ENCODE assay signal across 26 cellular contexts in genomic region chr2:193973781-193974180, GRCh38.
"Had no signal": no experiment of that assay in that cellular context is flagged by ENCODE, and none has a peak within 500 bp of the region (broad histone marks: within the 10 kb centered on the region; RNA-seq: fewer than 3 reads in every experiment).

No MANE protein-coding gene starts in this region.

- H3K4me3 ChIP-seq: breast epithelium, colonic mucosa, K562, Peyer's patch, SJSA1 had no signal

- H3K27me3 ChIP-seq: breast epithelium, colonic mucosa, Peyer's patch, SJSA1 had no signal

- FAIRE-seq: K562, TTC549 had no signal

- DNase-seq: activated CD4-positive, alpha-beta T cell treated with anti-CD3 and anti-CD28 coated beads for 4 hours; activated CD8-positive, alpha-beta memory T cell treated with anti-CD3 and anti-CD28 coated beads, Interleukin-2, amount 50 U/mL, for 4 hours; activated CD8-positive, alpha-beta T cell treated with anti-CD3 and anti-CD28 coated beads for 36 hours; activated T-cell treated with anti-CD3 and anti-CD28 coated beads, Interleukin-2, amount 50 U/mL, for 72 hours; aorta; caudate nucleus; colonic mucosa; Karpas-422; MM.1S; NCI-H1105 treated with DMSO at 0.1 percent for 48 hours; NCI-H1436 treated with DMSO at 0.1 percent for 48 hours; NCI-H187 treated with DMSO at 0.1 percent for 48 hours; NCI-H2081 treated with DMSO at 0.1 percent for 48 hours; NCI-H345; NCI-H510A; NCI-H748 treated with DMSO at 0.1 percent for 48 hours; Peyer's patch; SHP77; T-helper 17 cell; T-helper 9 cell had no signal

- H3K36me3 ChIP-seq: colonic mucosa, Peyer's patch, SJSA1 had no signal

- H3K9me3 ChIP-seq: colonic mucosa had no signal

- H3K27ac ChIP-seq: breast epithelium, colonic mucosa, Peyer's patch, RWPE1, SJSA1, VCaP had no signal
